8 cellular contexts compared by ENCODE assay signal in genomic region chr1:8711873-8712412, GRCh38.
DNase-seq lines count a peak whose midpoint lies in the region; ATAC-seq and TF ChIP-seq lines count a peak whose summit lies in the region.

No MANE protein-coding gene starts in this region.

- TF ChIP-seq CTCF in adrenal gland (IDR thresholded peaks at IDR 0.05) = no peak
- TF ChIP-seq CTCF in right lobe of liver (IDR thresholded peaks at IDR 0.05) = no peak

- H3K4me3 Mint-ChIP-seq in activated T-cell treated with anti-CD3 and anti-CD28 coated beads, Interleukin-2, amount 50 U/mL, for 4 hours = peak overlapping the region; percentile 61

- peaks cover 31 to 46% of the 10 kb centered on the region in 2 donors for H3K4me1 ChIP-seq in adrenal gland (replicated peaks in 1 of 2)
- H3K4me1 ChIP-seq in right lobe of liver = peaks cover 0 to 21% (median 10%) of the 10 kb centered on the region in 4 donors

- H3K27ac ChIP-seq in adrenal gland (peak overlapping the region in 4 of 5 donors; percentile 7 to 78 (median 68)), right lobe of liver (peak overlapping the region; percentile 25 to 53 (median 41)), temporal lobe (ENCODE audit: low read depth, low read length) (peak overlapping the region; percentile 36)

- WGBS in adrenal gland, 4 donors = 36 to 44% (median 39%) methylated on average over 4 of the region's 4 CpGs
- 33% methylated on average over 4 of the region's 4 CpGs for WGBS in right lobe of liver (ENCODE audit: insufficient coverage, low coverage, low lambda C conversion rate, missing lambda C conversion rate)

- intact Hi-C loops in adrenal gland (cut with DNase I) (no loop called here), right lobe of liver (cut with DNase I) (no loop called here)

- no peaks in the 10 kb centered on the region for H3K36me3 ChIP-seq in adrenal gland (replicated peaks in 1 of 2)
- no peaks in the 10 kb centered on the region for H3K36me3 ChIP-seq in right lobe of liver

- H3K27me3 Mint-ChIP-seq in activated T-cell treated with anti-CD3 and anti-CD28 coated beads, Interleukin-2, amount 50 U/mL, for 4 hours (ENCODE audit: low read depth) = peaks cover 1% of the 10 kb centered on the region

- peaks cover 4% of the 10 kb centered on the region for H3K9me3 Mint-ChIP-seq in activated T-cell treated with anti-CD3 and anti-CD28 coated beads, Interleukin-2, amount 50 U/mL, for 4 hours

- TF ChIP-seq POLR2A in adrenal gland (IDR thresholded peaks at IDR 0.05) (no peak), right lobe of liver (IDR thresholded peaks at IDR 0.05) (no peak)

- peaks cover 4% of the 10 kb centered on the region for H3K36me3 Mint-ChIP-seq in activated T-cell treated with anti-CD3 and anti-CD28 coated beads, Interleukin-2, amount 50 U/mL, for 4 hours (ENCODE audit: insufficient read depth)

- H3K4me1 Mint-ChIP-seq in activated T-cell treated with anti-CD3 and anti-CD28 coated beads, Interleukin-2, amount 50 U/mL, for 4 hours (ENCODE audit: low read depth) = peaks cover 21% of the 10 kb centered on the region

- ATAC-seq in activated T-cell treated with anti-CD3 and anti-CD28 coated beads, Interleukin-2, amount 50 U/mL, for 4 hours = no peak
- ATAC-seq in right lobe of liver (peak; percentile 56 to 63 (median 58)), HG03175 (IDR thresholded peaks at IDR 0.05; ENCODE audit: unreplicated experiment) (no peak)

- H3K4me3 ChIP-seq in adrenal gland (peak overlapping the region in 2 of 4 donors; percentile 3 to 27), right lobe of liver (no peak overlapping the region)

- no peak for DNase-seq in activated T-cell treated with anti-CD3 and anti-CD28 coated beads, Interleukin-2, amount 50 U/mL, for 4 hours
- DNase-seq in activated T-cell treated with anti-CD3 and anti-CD28 coated beads for 4 hours (no peak), adrenal gland (no peak), right lobe of liver (no peak), NCI-H128 (lab: John Stamatoyannopoulos, UW; ENCODE audit: unreplicated experiment) (no peak), middle frontal gyrus (ENCODE audit: extremely low spot score, low spot score) (no peak)

- H3K27me3 ChIP-seq in adrenal gland (no peaks in the 10 kb centered on the region), right lobe of liver (no peaks in the 10 kb centered on the region)

- no peaks in the 10 kb centered on the region for H3K9me3 ChIP-seq in adrenal gland (replicated peaks in 1 of 3)
- no peaks in the 10 kb centered on the region for H3K9me3 ChIP-seq in right lobe of liver

Comparison
In these comparisons a context has a peak if more than half of its experiments do, and no peak if none do; other contexts are left out.
1. ATAC-seq: peak in right lobe of liver (4 of 4); none in activated T-cell treated with anti-CD3 and anti-CD28 coated beads, Interleukin-2, amount 50 U/mL, for 4 hours (0 of 2) and HG03175 (single experiment).
2. Peak in every context shown above with its lines, with median percentiles within 50 percentile points of each other: H3K27ac ChIP-seq.